10 cellular contexts compared by ENCODE assay signal in genomic region chr11:122696662-122697061, GRCh38. TPM values are rescaled to one million over a fixed set of nuclear protein-coding genes. Genes with fewer than 3 reads are reported as not detected.
DNase-seq lines count a peak whose midpoint lies in the region; ATAC-seq and TF ChIP-seq lines count a peak whose summit lies in the region.
"Had no signal": no experiment of that assay in that cellular context is flagged by ENCODE, and none has a peak within 500 bp of the region (broad histone marks: within the 10 kb centered on the region; RNA-seq: fewer than 3 reads in every experiment).

No MANE protein-coding gene starts in this region.

- H3K4me1 ChIP-seq in mucosa of descending colon (ENCODE audit: low read depth), result no peaks in the 10 kb centered on the region
- H3K4me1 ChIP-seq in colonic mucosa, result no peaks in the 10 kb centered on the region
- no peaks in the 10 kb centered on the region for H3K4me1 ChIP-seq in BE2C

- H3K4me3 ChIP-seq in mucosa of descending colon, result no peak overlapping the region
- H3K4me3 ChIP-seq in colonic mucosa, result no peak overlapping the region
- no peak overlapping the region for H3K4me3 ChIP-seq in BE2C (ENCODE audit: low read depth, low read length)

- CTCF ChIA-PET in CD4-positive, alpha-beta T cell (lab: Charles Lee), result interaction anchor here (1.0 to 2.3 kb wide), 10 partner anchors 10 to 116 kb away, joined by 3 to 12 read pairs (median 4); partner anchors contain the start of gene UBASH3B

- H3K27ac ChIP-seq in CD4-positive, alpha-beta T cell (ENCODE audit: low read depth, low read length), result peak overlapping the region; percentile 77
- H3K27ac ChIP-seq in colonic mucosa, result no peak overlapping the region
- H3K27ac ChIP-seq: C4-2B had no signal

- POLR2A ChIA-PET in CD4-positive, alpha-beta T cell (lab: Charles Lee), result interaction anchor here (0.8 to 5.6 kb wide), 24 partner anchors 10 to 1246 kb away, joined by 3 to 91 read pairs (median 6); partner anchors contain the start of genes HSPA8 and UBASH3B

- ATAC-seq in CD4-positive, alpha-beta T cell (ENCODE audit: poor library complexity), result peak; percentile 68
- peak; percentile 45 for ATAC-seq in HG03103 (IDR thresholded peaks at IDR 0.05; ENCODE audit: low read depth, unreplicated experiment)
- ATAC-seq in mucosa of descending colon, result peak; percentile 78

- peak; percentile 40 to 71 (median 60) for DNase-seq in CD4-positive, alpha-beta T cell
- peak; percentile 33 to 70 for DNase-seq in activated CD4-positive, alpha-beta T cell treated with anti-CD3 and anti-CD28 coated beads, Interleukin-2, amount 50 U/mL, for 24 hours (ENCODE audit: low read depth in 1 of 2, low spot score in 1 of 2)
- DNase-seq in mucosa of descending colon, result peak in 2 of 3 donors; percentile 26 to 58
- no peak for DNase-seq in NCI-H69 (lab: John Stamatoyannopoulos, UW)
- no peak for DNase-seq in SIG-M5 treated with dmso at 0.1 percent for 504 hours (lab: John Stamatoyannopoulos, UW; ENCODE audit: unreplicated experiment)
- DNase-seq in colonic mucosa, result no peak
- DNase-seq in BE2C, result no peak
- DNase-seq: NCI-H2029 treated with DMSO at 0.1 percent for 48 hours had no signal

- H3K27me3 Mint-ChIP-seq in CD4-positive, alpha-beta T cell, result no peaks in the 10 kb centered on the region

- H3K27ac Mint-ChIP-seq in CD4-positive, alpha-beta T cell, result peak overlapping the region; percentile 90

- peaks cover 95% of the 10 kb centered on the region for H3K4me1 Mint-ChIP-seq in CD4-positive, alpha-beta T cell (ENCODE audit: low read depth)

- no peaks in the 10 kb centered on the region for H3K27me3 ChIP-seq in CD4-positive, alpha-beta T cell (ENCODE audit: control insufficient read depth, insufficient read depth, low read length)
- H3K27me3 ChIP-seq in colonic mucosa (no peaks in the 10 kb centered on the region), BE2C (peaks cover 3% of the 10 kb centered on the region; the same call in 1 of the 2 replicates)

- H3K9me3 ChIP-seq in CD4-positive, alpha-beta T cell (ENCODE audit: control insufficient read depth, low read length), result no peaks in the 10 kb centered on the region
- no peaks in the 10 kb centered on the region for H3K9me3 ChIP-seq in mucosa of descending colon
- no peaks in the 10 kb centered on the region for H3K9me3 ChIP-seq in colonic mucosa
- no peaks in the 10 kb centered on the region for H3K9me3 ChIP-seq in BE2C

- no peak overlapping the region for H3K9ac ChIP-seq in colonic mucosa (ENCODE audit: low read depth in 2 of 2, low read length in 2 of 2)

- no peaks in the 10 kb centered on the region for H3K9me3 Mint-ChIP-seq in CD4-positive, alpha-beta T cell

- H3K36me3 ChIP-seq in mucosa of descending colon (ENCODE audit: low read depth), result no peaks in the 10 kb centered on the region
- H3K36me3 ChIP-seq in colonic mucosa, result no peaks in the 10 kb centered on the region
- no peaks in the 10 kb centered on the region for H3K36me3 ChIP-seq in BE2C

- intact Hi-C loops in CD4-positive, alpha-beta T cell (cut with DNase I, micrococcal nuclease), result loop anchor here (1.0 to 5.0 kb wide), 6 partner anchors 22 to 116 kb away; no protein-coding TSS in a partner anchor
- intact Hi-C loops in mucosa of descending colon (cut with DNase I, micrococcal nuclease) (no loop called here), colonic mucosa (cut with DNase I) (loop anchor here (10.0 kb wide), 1 partner anchor 598 kb away; no protein-coding TSS in a partner anchor)

- peaks cover 7% of the 10 kb centered on the region for H3K36me3 Mint-ChIP-seq in CD4-positive, alpha-beta T cell (ENCODE audit: low read depth)

- H3K4me3 Mint-ChIP-seq in CD4-positive, alpha-beta T cell, result peak overlapping the region; percentile 80

- no peak for TF ChIP-seq CTCF in CD4-positive, alpha-beta T cell (IDR thresholded peaks at IDR 0.05)
- TF ChIP-seq CTCF in mucosa of descending colon (IDR thresholded peaks at IDR 0.05), result no peak
- no peak for TF ChIP-seq CTCF in colonic mucosa (IDR thresholded peaks at IDR 0.05)
- no peak for TF ChIP-seq CTCF in BE2C (IDR thresholded peaks at IDR 0.05; ENCODE audit: low read depth, low read length)

RNA-seq across cellular contexts. Expression of gene UBASH3B, which starts 41.1 kb away (rescaled TPM):
- total RNA-seq in CD4-positive, alpha-beta T cell, result 10 to 100 TPM; 24.5 to 28.6 TPM
- total RNA-seq in mucosa of descending colon (1 to 10 TPM; 3.5 to 5.9 (median 3.9) TPM), colonic mucosa (1 to 10 TPM; 3.7 to 5.8 TPM)
- not detected for polyA plus RNA-seq in BE2C (2012; ENCODE audit: insufficient read depth, insufficient read length, low read depth)

Comparison
In these comparisons a context has a peak if more than half of its experiments do, and no peak if none do; other contexts are left out.
1. DNase-seq: peak in CD4-positive, alpha-beta T cell (10 of 10), activated CD4-positive, alpha-beta T cell treated with anti-CD3 and anti-CD28 coated beads, Interleukin-2, amount 50 U/mL, for 24 hours (2 of 2) and mucosa of descending colon (2 of 3); none in NCI-H69 (single experiment), SIG-M5 treated with dmso at 0.1 percent for 504 hours (single experiment), colonic mucosa (single experiment) and BE2C (single experiment).
2. intact Hi-C loops: an anchor here in CD4-positive, alpha-beta T cell (1.0 to 5.0 kb wide) and colonic mucosa (10.0 kb wide); none called in mucosa of descending colon.
3. Peak in every context shown above with its lines, with median percentiles within 50 percentile points of each other: ATAC-seq.